23 cellular contexts compared by ENCODE assay signal in the genomic region with DNA sequence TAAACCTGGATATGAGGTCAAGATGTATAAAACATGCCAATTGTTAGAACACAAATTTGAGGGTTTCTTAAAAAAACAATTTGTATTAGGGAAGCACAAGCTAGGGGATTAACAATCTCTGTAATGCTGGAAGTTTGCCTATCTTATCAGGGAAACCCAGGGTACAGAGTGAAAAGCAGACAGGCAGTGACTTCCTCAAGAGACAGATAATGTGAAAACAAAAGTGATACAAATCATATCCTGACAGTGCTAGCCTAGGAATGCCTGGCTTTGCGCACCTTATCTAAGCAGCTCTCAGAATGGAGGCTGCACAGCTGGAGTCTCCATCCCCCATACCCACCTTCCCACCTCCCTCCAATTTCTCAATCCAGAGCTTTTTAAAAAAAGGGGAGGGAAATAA.
"Had no signal": no experiment of that assay in that cellular context is flagged by ENCODE, and none has a peak within 500 bp of the region (broad histone marks: within the 10 kb centered on the region; RNA-seq: fewer than 3 reads in every experiment).

No MANE protein-coding gene starts in this region.

- H3K4me3 ChIP-seq: body of pancreas, gastroesophageal sphincter, heart right ventricle, left lung, transverse colon, vagina had no signal

- H3K4me1 ChIP-seq: body of pancreas, gastroesophageal sphincter, left lung, transverse colon, vagina had no signal

- H3K36me3 Mint-ChIP-seq: activated naive CD4-positive, alpha-beta T cell treated with anti-CD3 and anti-CD28 coated beads, Interleukin-2, amount 50 U/mL, for 72 hours; natural killer cell treated with Interleukin-12 subunit alpha and Interleukin-12 subunit beta and Interleukin-15 and Interleukin-18, amount 100 ng/mL, for 72 hours had no signal

- H3K27me3 ChIP-seq: body of pancreas, gastroesophageal sphincter, heart right ventricle, left lung, transverse colon, vagina had no signal

- H3K27ac Mint-ChIP-seq: activated B cell treated with CpG ODN at 0.5 μM for 24 hours; activated CD8-positive, alpha-beta T cell treated with anti-CD3 and anti-CD28 coated beads for 36 hours; memory B cell; natural killer cell treated with Interleukin-12 subunit alpha and Interleukin-12 subunit beta and Interleukin-15 and Interleukin-18, amount 100 ng/mL, for 72 hours had no signal

- H3K27ac ChIP-seq: body of pancreas, gastroesophageal sphincter, heart right ventricle, left lung, transverse colon, vagina had no signal

- DNase-seq: activated B cell treated with CpG ODN at 0.5 μM for 24 hours; activated CD4-positive, alpha-beta T cell treated with anti-CD3 and anti-CD28 coated beads for 48 hours; activated CD8-positive, alpha-beta T cell treated with anti-CD3 and anti-CD28 coated beads for 36 hours; activated effector memory CD4-positive, alpha-beta T cell treated with anti-CD3 and anti-CD28 coated beads, Interleukin-2, amount 50 U/mL, for 16 hours; activated T-cell treated with anti-CD3 and anti-CD28 coated beads, Interleukin-2, amount 50 U/mL, for 4 hours; amniotic stem cell; body of pancreas; cortex of kidney; effector CD8-positive, alpha-beta T cell; heart right ventricle; left lung; nucleus accumbens; posterior cingulate gyrus; retina; stimulated activated CD4-positive, alpha-beta T cell treated with anti-CD3 and anti-CD28 coated beads, Interleukin-2, amount 100 ng/mL, for 48 hours; stimulated activated naive CD4-positive, alpha-beta T cell; T1000; transverse colon had no signal

- H3K27me3 Mint-ChIP-seq: activated B cell treated with CpG ODN at 0.5 μM for 24 hours; activated CD8-positive, alpha-beta T cell treated with anti-CD3 and anti-CD28 coated beads for 36 hours; memory B cell; natural killer cell treated with Interleukin-12 subunit alpha and Interleukin-12 subunit beta and Interleukin-15 and Interleukin-18, amount 100 ng/mL, for 72 hours had no signal

- H3K9me3 ChIP-seq: body of pancreas, gastroesophageal sphincter, heart right ventricle, left lung, transverse colon, vagina had no signal

- H3K4me3 Mint-ChIP-seq: activated B cell treated with CpG ODN at 0.5 μM for 24 hours; activated CD8-positive, alpha-beta T cell treated with anti-CD3 and anti-CD28 coated beads for 36 hours; activated T-cell treated with anti-CD3 and anti-CD28 coated beads, Interleukin-2, amount 50 U/mL, for 4 hours; memory B cell; natural killer cell treated with Interleukin-12 subunit alpha and Interleukin-12 subunit beta and Interleukin-15 and Interleukin-18, amount 100 ng/mL, for 72 hours had no signal

- H3K9me3 Mint-ChIP-seq: activated B cell treated with CpG ODN at 0.5 μM for 24 hours; activated CD8-positive, alpha-beta T cell treated with anti-CD3 and anti-CD28 coated beads for 36 hours; activated naive CD4-positive, alpha-beta T cell treated with anti-CD3 and anti-CD28 coated beads, Interleukin-2, amount 50 U/mL, for 72 hours; activated T-cell treated with anti-CD3 and anti-CD28 coated beads, Interleukin-2, amount 50 U/mL, for 4 hours; memory B cell; natural killer cell treated with Interleukin-12 subunit alpha and Interleukin-12 subunit beta and Interleukin-15 and Interleukin-18, amount 100 ng/mL, for 72 hours had no signal

- H3K4me1 Mint-ChIP-seq: activated B cell treated with CpG ODN at 0.5 μM for 24 hours, memory B cell had no signal
